In the genomic region with DNA sequence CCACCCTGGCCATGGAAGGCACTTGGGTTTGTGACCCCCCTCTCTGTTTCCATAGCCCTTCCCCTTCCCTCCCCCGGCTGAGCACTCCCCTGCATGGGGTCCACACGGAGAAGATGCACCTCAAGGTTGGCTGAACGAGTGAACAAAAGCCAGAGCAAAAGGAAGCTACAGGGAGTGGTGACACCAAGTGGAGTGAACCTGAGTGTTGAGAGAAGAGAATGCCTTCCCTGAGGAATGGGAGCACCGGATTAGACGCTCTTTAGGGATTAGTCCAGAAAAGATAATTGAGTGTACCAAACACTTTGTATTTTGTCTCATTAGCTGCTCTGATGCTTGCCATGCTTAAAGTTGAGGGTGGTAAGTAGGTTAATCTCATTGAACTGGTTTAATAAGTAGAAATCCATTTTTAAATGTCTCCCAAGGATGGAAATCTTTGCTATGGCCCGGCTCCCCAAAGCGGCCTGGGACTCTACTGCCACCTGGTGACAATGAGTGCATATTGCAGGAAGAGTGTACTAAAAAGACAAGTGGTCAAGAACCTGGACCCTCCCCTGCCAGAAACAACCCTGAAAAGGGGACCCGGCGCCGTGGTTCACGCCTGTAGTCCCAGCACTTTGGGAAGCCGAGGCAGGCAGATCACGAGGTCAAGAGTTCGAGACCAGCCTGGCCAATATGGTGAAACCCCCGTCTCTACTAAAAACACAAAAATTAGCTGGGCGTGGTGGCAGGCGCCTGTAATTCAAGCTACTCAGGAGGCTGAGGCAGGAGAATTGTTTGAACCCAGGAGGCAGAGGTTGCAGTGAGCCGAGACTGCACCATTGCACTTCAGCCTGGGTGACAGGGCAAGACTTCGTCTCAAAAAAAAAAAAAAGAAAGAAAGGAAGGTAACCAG, we compare ENCODE assay signal across 8 cellular contexts.
A peak's percentile ranks its signal among the peaks of the same experiment; 100 is the strongest.
DNase-seq lines count a peak whose midpoint lies in the region; ATAC-seq and TF ChIP-seq lines count a peak whose summit lies in the region.

No MANE protein-coding gene starts in this region.

- no peak for TF ChIP-seq EP300 in Ishikawa (IDR thresholded peaks at IDR 0.05; ENCODE audit: borderline replicate concordance)

- TF ChIP-seq RAD21 in Ishikawa (IDR thresholded peaks at IDR 0.05; ENCODE audit: low read depth): peak; percentile 77

- DNase-seq in NK-92 treated with Interleukin-12 subunit alpha and Interleukin-12 subunit beta, amount 100 ng/mL, for 24 hours (lab: John Stamatoyannopoulos, UW): peak; percentile 3
- DNase-seq in NK-92 (lab: John Stamatoyannopoulos, UW; ENCODE audit: unreplicated experiment): no peak
- DNase-seq in activated CD4-positive, alpha-beta T cell treated with anti-CD3 and anti-CD28 coated beads, Interleukin-2, amount 50 U/mL, for 1 hour: peak; percentile 6
- DNase-seq in kidney tubule cell (ENCODE audit: low spot score): peak; percentile 39

- no peak for ATAC-seq in HG02870 (IDR thresholded peaks at IDR 0.05; ENCODE audit: unreplicated experiment)
- no peak for ATAC-seq in HG03097 (IDR thresholded peaks at IDR 0.05; ENCODE audit: low FRiP score, unreplicated experiment)
- ATAC-seq in HG03457 (IDR thresholded peaks at IDR 0.05; ENCODE audit: unreplicated experiment): no peak

TF ChIP-seq in Ishikawa, 13 proteins besides CTCF, POLR2A, EP300 and RAD21:
- TF ChIP-seq CEBPB (IDR thresholded peaks at IDR 0.05) (no peak), TEAD4 (IDR thresholded peaks at IDR 0.05) (no peak), ZBTB7A (IDR thresholded peaks at IDR 0.05; ENCODE audit: low read depth) (no peak), FOXM1 (IDR thresholded peaks at IDR 0.05; ENCODE audit: borderline replicate concordance, low read depth) (no peak), USF1 (IDR thresholded peaks at IDR 0.05) (no peak), TCF12 (IDR thresholded peaks at IDR 0.05; ENCODE audit: low read depth) (no peak), MAX (IDR thresholded peaks at IDR 0.05) (no peak), TAF1 (IDR thresholded peaks at IDR 0.05; ENCODE audit: low read depth) (no peak), YY1 (IDR thresholded peaks at IDR 0.05; ENCODE audit: low read depth) (no peak), EGR1 (IDR thresholded peaks at IDR 0.05) (no peak), NFIC (IDR thresholded peaks at IDR 0.05) (no peak), CREB1 (IDR thresholded peaks at IDR 0.05; ENCODE audit: low read depth) (no peak)
- TF ChIP-seq, protein P1, sequence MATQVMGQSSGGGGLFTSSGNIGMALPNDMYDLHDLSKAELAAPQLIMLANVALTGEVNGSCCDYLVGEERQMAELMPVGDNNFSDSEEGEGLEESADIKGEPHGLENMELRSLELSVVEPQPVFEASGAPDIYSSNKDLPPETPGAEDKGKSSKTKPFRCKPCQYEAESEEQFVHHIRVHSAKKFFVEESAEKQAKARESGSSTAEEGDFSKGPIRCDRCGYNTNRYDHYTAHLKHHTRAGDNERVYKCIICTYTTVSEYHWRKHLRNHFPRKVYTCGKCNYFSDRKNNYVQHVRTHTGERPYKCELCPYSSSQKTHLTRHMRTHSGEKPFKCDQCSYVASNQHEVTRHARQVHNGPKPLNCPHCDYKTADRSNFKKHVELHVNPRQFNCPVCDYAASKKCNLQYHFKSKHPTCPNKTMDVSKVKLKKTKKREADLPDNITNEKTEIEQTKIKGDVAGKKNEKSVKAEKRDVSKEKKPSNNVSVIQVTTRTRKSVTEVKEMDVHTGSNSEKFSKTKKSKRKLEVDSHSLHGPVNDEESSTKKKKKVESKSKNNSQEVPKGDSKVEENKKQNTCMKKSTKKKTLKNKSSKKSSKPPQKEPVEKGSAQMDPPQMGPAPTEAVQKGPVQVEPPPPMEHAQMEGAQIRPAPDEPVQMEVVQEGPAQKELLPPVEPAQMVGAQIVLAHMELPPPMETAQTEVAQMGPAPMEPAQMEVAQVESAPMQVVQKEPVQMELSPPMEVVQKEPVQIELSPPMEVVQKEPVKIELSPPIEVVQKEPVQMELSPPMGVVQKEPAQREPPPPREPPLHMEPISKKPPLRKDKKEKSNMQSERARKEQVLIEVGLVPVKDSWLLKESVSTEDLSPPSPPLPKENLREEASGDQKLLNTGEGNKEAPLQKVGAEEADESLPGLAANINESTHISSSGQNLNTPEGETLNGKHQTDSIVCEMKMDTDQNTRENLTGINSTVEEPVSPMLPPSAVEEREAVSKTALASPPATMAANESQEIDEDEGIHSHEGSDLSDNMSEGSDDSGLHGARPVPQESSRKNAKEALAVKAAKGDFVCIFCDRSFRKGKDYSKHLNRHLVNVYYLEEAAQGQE (IDR thresholded peaks at IDR 0.05; ENCODE audit: low read depth): no peak
TF ChIP-seq in Ishikawa: peak in this region for 0.
